1 cellular context compared by ENCODE assay signal in the genomic region with DNA sequence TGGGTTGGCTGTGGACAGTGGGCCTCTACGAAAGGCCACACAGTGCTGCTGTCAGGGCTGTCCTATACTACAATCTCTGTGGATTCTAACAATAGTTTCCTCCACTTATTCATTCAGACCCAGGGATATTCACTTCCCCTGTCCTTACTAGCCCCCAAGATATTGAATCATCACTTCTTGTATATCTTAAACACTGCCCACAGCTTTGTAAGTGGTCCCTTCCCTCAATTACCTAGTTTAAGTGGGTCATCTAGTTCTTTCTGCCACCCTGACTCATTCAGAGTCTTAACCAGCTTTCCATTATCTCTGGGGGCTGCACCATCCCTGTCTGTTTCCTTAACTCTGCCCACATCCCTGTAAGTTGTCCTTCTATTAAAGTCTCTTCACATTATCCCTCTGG.
TF ChIP-seq lines count a peak whose summit lies in the region.

No MANE protein-coding gene starts in this region.

TF ChIP-seq in GM23338, 12 proteins besides CTCF, POLR2A, EP300 and RAD21 (continued from another document):
- TF ChIP-seq, protein P1, sequence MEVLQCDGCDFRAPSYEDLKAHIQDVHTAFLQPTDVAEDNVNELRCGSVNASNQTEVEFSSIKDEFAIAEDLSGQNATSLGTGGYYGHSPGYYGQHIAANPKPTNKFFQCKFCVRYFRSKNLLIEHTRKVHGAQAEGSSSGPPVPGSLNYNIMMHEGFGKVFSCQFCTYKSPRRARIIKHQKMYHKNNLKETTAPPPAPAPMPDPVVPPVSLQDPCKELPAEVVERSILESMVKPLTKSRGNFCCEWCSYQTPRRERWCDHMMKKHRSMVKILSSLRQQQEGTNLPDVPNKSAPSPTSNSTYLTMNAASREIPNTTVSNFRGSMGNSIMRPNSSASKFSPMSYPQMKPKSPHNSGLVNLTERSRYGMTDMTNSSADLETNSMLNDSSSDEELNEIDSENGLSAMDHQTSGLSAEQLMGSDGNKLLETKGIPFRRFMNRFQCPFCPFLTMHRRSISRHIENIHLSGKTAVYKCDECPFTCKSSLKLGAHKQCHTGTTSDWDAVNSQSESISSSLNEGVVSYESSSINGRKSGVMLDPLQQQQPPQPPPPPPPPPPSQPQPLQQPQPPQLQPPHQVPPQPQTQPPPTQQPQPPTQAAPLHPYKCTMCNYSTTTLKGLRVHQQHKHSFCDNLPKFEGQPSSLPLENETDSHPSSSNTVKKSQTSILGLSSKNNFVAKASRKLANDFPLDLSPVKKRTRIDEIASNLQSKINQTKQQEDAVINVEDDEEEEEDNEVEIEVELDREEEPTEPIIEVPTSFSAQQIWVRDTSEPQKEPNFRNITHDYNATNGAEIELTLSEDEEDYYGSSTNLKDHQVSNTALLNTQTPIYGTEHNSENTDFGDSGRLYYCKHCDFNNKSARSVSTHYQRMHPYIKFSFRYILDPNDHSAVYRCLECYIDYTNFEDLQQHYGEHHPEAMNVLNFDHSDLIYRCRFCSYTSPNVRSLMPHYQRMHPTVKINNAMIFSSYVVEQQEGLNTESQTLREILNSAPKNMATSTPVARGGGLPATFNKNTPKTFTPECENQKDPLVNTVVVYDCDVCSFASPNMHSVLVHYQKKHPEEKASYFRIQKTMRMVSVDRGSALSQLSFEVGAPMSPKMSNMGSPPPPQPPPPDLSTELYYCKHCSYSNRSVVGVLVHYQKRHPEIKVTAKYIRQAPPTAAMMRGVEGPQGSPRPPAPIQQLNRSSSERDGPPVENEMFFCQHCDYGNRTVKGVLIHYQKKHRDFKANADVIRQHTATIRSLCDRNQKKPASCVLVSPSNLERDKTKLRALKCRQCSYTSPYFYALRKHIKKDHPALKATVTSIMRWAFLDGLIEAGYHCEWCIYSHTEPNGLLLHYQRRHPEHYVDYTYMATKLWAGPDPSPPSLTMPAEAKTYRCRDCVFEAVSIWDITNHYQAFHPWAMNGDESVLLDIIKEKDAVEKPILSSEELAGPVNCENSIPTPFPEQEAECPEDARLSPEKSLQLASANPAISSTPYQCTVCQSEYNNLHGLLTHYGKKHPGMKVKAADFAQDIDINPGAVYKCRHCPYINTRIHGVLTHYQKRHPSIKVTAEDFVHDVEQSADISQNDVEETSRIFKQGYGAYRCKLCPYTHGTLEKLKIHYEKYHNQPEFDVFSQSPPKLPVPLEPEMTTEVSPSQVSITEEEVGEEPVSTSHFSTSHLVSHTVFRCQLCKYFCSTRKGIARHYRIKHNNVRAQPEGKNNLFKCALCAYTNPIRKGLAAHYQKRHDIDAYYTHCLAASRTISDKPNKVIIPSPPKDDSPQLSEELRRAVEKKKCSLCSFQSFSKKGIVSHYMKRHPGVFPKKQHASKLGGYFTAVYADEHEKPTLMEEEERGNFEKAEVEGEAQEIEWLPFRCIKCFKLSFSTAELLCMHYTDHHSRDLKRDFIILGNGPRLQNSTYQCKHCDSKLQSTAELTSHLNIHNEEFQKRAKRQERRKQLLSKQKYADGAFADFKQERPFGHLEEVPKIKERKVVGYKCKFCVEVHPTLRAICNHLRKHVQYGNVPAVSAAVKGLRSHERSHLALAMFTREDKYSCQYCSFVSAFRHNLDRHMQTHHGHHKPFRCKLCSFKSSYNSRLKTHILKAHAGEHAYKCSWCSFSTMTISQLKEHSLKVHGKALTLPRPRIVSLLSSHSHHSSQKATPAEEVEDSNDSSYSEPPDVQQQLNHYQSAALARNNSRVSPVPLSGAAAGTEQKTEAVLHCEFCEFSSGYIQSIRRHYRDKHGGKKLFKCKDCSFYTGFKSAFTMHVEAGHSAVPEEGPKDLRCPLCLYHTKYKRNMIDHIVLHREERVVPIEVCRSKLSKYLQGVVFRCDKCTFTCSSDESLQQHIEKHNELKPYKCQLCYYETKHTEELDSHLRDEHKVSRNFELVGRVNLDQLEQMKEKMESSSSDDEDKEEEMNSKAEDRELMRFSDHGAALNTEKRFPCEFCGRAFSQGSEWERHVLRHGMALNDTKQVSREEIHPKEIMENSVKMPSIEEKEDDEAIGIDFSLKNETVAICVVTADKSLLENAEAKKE (CRISPR knock-in tag; IDR thresholded peaks at IDR 0.05), result no peak
- no peak for TF ChIP-seq EZH2phosphoT487 (IDR thresholded peaks at IDR 0.05; ENCODE audit: unreplicated experiment)
- TF ChIP-seq NANOG (IDR thresholded peaks at IDR 0.05; ENCODE audit: borderline replicate concordance), result no peak
- TF ChIP-seq, protein P2, sequence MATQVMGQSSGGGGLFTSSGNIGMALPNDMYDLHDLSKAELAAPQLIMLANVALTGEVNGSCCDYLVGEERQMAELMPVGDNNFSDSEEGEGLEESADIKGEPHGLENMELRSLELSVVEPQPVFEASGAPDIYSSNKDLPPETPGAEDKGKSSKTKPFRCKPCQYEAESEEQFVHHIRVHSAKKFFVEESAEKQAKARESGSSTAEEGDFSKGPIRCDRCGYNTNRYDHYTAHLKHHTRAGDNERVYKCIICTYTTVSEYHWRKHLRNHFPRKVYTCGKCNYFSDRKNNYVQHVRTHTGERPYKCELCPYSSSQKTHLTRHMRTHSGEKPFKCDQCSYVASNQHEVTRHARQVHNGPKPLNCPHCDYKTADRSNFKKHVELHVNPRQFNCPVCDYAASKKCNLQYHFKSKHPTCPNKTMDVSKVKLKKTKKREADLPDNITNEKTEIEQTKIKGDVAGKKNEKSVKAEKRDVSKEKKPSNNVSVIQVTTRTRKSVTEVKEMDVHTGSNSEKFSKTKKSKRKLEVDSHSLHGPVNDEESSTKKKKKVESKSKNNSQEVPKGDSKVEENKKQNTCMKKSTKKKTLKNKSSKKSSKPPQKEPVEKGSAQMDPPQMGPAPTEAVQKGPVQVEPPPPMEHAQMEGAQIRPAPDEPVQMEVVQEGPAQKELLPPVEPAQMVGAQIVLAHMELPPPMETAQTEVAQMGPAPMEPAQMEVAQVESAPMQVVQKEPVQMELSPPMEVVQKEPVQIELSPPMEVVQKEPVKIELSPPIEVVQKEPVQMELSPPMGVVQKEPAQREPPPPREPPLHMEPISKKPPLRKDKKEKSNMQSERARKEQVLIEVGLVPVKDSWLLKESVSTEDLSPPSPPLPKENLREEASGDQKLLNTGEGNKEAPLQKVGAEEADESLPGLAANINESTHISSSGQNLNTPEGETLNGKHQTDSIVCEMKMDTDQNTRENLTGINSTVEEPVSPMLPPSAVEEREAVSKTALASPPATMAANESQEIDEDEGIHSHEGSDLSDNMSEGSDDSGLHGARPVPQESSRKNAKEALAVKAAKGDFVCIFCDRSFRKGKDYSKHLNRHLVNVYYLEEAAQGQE (IDR thresholded peaks at IDR 0.05; ENCODE audit: unreplicated experiment), result no peak
- TF ChIP-seq POLR2AphosphoS5 (IDR thresholded peaks at IDR 0.05; ENCODE audit: low read depth), result no peak
- TF ChIP-seq CREB1 (CRISPR knock-in tag; IDR thresholded peaks at IDR 0.05; ENCODE audit: low read depth), result no peak
- no peak for TF ChIP-seq JUNB (IDR thresholded peaks at IDR 0.05; ENCODE audit: unreplicated experiment)
- TF ChIP-seq EZH2 (IDR thresholded peaks at IDR 0.05; ENCODE audit: low read depth, unreplicated experiment), result no peak
